Comparison of ENCODE assay signal across 8 cellular contexts in the genomic region with DNA sequence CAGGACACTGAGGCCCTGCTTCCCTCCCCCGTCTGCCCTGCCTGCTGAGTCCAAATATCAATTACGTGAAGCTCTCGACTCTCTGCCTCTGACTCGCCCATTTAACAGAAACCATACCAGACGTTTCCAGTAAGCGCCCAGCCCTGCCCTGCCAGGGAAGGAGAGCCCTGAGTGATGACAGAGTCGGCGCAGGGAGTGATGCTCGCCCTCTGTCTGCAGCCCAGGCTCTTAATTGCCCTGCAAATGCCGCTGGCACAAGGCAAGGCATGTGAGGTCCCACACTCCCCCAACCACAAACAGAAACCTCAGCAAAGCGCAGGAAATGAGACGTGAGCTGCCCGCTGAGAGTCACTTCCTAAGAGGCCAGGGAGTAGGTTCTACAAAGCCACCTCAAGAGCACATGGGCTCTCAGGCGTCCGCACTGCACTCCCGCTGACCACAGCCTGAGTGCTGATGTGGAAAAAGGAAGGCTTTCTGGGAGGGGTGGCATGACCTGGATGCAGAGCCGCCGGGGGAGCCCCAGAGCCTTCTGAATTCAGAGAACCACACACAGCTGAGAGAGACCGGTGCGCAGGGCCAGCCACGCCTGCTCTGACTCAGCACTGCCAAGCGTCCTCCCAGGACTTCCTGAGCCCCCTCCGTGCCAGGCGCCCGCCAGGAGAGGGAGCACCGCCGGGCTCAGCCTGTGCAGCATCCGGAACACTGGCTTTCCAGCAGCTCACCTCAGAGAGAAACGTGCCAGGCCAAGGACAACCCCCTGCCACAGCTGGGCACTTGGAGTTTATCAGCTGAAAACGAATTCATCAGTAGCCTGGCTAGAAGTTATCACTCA. TPM values are rescaled to one million over a fixed set of nuclear protein-coding genes. Genes with fewer than 3 reads are reported as not detected.
DNase-seq lines count a peak whose midpoint lies in the region; ATAC-seq and TF ChIP-seq lines count a peak whose summit lies in the region.

No MANE protein-coding gene starts in this region.

- peak overlapping the region; percentile 15 for H3K4me3 ChIP-seq in kidney epithelial cell (ENCODE audit: low read depth, low read length)

- H3K36me3 ChIP-seq in kidney epithelial cell (ENCODE audit: control insufficient read depth, insufficient read depth, low read length) = no peaks in the 10 kb centered on the region

- peak; percentile 75 for TF ChIP-seq CTCF in kidney epithelial cell (IDR thresholded peaks at IDR 0.05; ENCODE audit: insufficient read depth, low read length, poor library complexity, severe bottlenecking)

- DNase-seq in NCI-H2107 treated with DMSO at 0.1 percent for 48 hours (lab: John Stamatoyannopoulos, UW; ENCODE audit: unreplicated experiment) (peak; percentile 34), NCI-H2107 (lab: John Stamatoyannopoulos, UW) (no peak), NCI-H2081 treated with DMSO at 0.1 percent for 48 hours (lab: John Stamatoyannopoulos, UW) (peak; percentile 80), kidney epithelial cell (ENCODE audit: low read depth) (peak; percentile 87)
- DNase-seq in activated CD4-positive, CD25-positive, alpha-beta regulatory T cell (lab: John Stamatoyannopoulos, UW) = peak; percentile 54 to 82 (median 70)
- peak; percentile 98 for DNase-seq in central memory CD4-positive, alpha-beta T cell
- DNase-seq in stimulated activated CD4-positive, alpha-beta T cell treated with anti-CD3 and anti-CD28 coated beads, Interleukin-15, amount 100 ng/mL, for 1 hour (ENCODE audit: low read depth in 1 of 2, low spot score in 1 of 2) = peak; percentile 55 to 73

- H3K27me3 ChIP-seq in kidney epithelial cell (ENCODE audit: control insufficient read depth, insufficient read depth, low read length) = peaks cover 22% of the 10 kb centered on the region

- peak; percentile 46 for ATAC-seq in HG02884 (IDR thresholded peaks at IDR 0.05; ENCODE audit: unreplicated experiment)

RNA-seq across cellular contexts. Expression of a gene that starts 5.3 kb away (rescaled TPM):
- total RNA-seq in kidney epithelial cell = 2.0 and 5.7 TPM in 2 replicates

RNA-seq across cellular contexts. Expression of a gene that starts 5.7 kb away (rescaled TPM):
- total RNA-seq in kidney epithelial cell = not detected in 2 replicates

RNA-seq across cellular contexts. Expression of a gene that starts 55.8 kb away (rescaled TPM):
- 83.9 and 88.7 TPM in 2 replicates for total RNA-seq in kidney epithelial cell
